8 cellular contexts compared by ENCODE assay signal in genomic region chr10:43202224-43202656, GRCh38.
DNase-seq lines count a peak whose midpoint lies in the region; ATAC-seq and TF ChIP-seq lines count a peak whose summit lies in the region.

No MANE protein-coding gene starts in this region.

- no peak overlapping the region for H2AFZ ChIP-seq in HCT116 (ENCODE audit: low read depth, low read length, poor library complexity, severe bottlenecking)

- TF ChIP-seq CTCF in GM10266 (IDR thresholded peaks at IDR 0.05; ENCODE audit: control insufficient read depth, insufficient read depth, low read depth, missing control alignments) (peak; percentile 65), HCT116 (IDR thresholded peaks at IDR 0.05 in 2 of 3, conservative IDR thresholded peaks at IDR 0.05 in 1 of 3; ENCODE audit: borderline replicate concordance in 1 of 3, insufficient read depth in 1 of 3, low read depth in 2 of 3, low read length in 2 of 3) (peak; percentile 19 to 80 (median 77); a peak in 4 of 6 replicates), spleen (IDR thresholded peaks at IDR 0.05 in 8 of 11, conservative IDR thresholded peaks at IDR 0.05 in 3 of 11) (peak in 10 of 11 experiments; percentile 36 to 84 (median 68))

- H4K20me1 ChIP-seq in HCT116 (ENCODE audit: insufficient read depth) = no peaks in the 10 kb centered on the region

- intact Hi-C loops in HCT116 (cut with micrococcal nuclease) = loop anchor here (2.0 to 10.0 kb wide), 3 partner anchors 57 to 337 kb away; no protein-coding TSS in a partner anchor
- intact Hi-C loops in spleen (cut with DNase I; ENCODE audit: low total_unique reads) = no loop called here

- peak overlapping the region; percentile 69; the same call in 1 of the 2 replicates for H3K9ac ChIP-seq in HCT116 (ENCODE audit: low read length)

- H3K27me3 ChIP-seq in HCT116 (ENCODE audit: insufficient read depth, low read length) (no peaks in the 10 kb centered on the region), spleen (replicated peaks in 1 of 7) (no peaks in the 10 kb centered on the region)

- H3K9me3 Mint-ChIP-seq in activated naive CD8-positive, alpha-beta T cell treated with anti-CD3 and anti-CD28 coated beads, Interleukin-2, amount 50 U/mL, for 24 hours = no peaks in the 10 kb centered on the region

- H3K27ac ChIP-seq in HCT116 (ENCODE audit: low read depth, low read length) (peak overlapping the region; percentile 37; the same call in 1 of the 2 replicates), spleen (peak overlapping the region in 3 of 8 donors; percentile 57 to 86 (median 68))

- RAD21 ChIA-PET in HCT116 (lab: Charles Lee; ENCODE audit: low non-redundant PET in 1 of 2, low total read pairs in 2 of 2, uncharacterized antibody in 2 of 2, unreplicated experiment in 2 of 2) = no interaction called here

- H3K36me3 Mint-ChIP-seq in activated naive CD8-positive, alpha-beta T cell treated with anti-CD3 and anti-CD28 coated beads, Interleukin-2, amount 50 U/mL, for 24 hours (ENCODE audit: low read depth) = no peaks in the 10 kb centered on the region

- no TSS peak for BruUV-seq in HCT116 (replicated peaks; lab: Mats Ljungman, UMichigan)

- H3K9me2 ChIP-seq in HCT116 (ENCODE audit: insufficient read depth) = no peaks in the 10 kb centered on the region

- POLR2A ChIA-PET in HCT116 (lab: Charles Lee) = interaction anchor here (1.0 kb wide), 1 partner anchor 9 kb away, joined by 5 read pairs; no protein-coding TSS in a partner anchor

- peak; percentile 83 for DNase-seq in GM10266 (ENCODE audit: extremely low spot score)
- peak; percentile 31 for DNase-seq in HCT116 (ENCODE audit: low read depth, low spot score)
- peak; percentile 48 for DNase-seq in NOMO-1 treated with DMSO at 0.1 percent for 48 hours (lab: John Stamatoyannopoulos, UW; ENCODE audit: unreplicated experiment)
- peak; percentile 71 for DNase-seq in activated naive CD8-positive, alpha-beta T cell treated with anti-CD3 and anti-CD28 coated beads, Interleukin-2, amount 50 U/mL, for 24 hours
- DNase-seq in spleen = peak; percentile 88
- no peak for DNase-seq in cerebellum (ENCODE audit: low spot score)
- no peak for DNase-seq in midbrain (lab: John Stamatoyannopoulos, UW)

- H3K4me1 ChIP-seq in HCT116 (ENCODE audit: control insufficient read depth in 1 of 2, insufficient read depth in 2 of 2, low read length in 2 of 2) (peaks cover 21 to 37% of the 10 kb centered on the region in 2 experiments; a peak in 3 of 4 replicates), spleen (peaks cover 0 to 43% (median 19%) of the 10 kb centered on the region in 6 donors)

- CTCF ChIA-PET in HCT116 (lab: Charles Lee) = interaction anchor here (0.5 to 4.6 kb wide), 10 partner anchors 9 to 151 kb away, joined by 3 to 40 read pairs (median 4); no protein-coding TSS in a partner anchor

- 0 to 2% (median 2%) methylated on average over 11 to 29 of the region's 29 CpGs for WGBS in spleen, 5 donors

- H3K79me2 ChIP-seq in HCT116 (ENCODE audit: insufficient read depth, low read length) = no peaks in the 10 kb centered on the region

- no peak overlapping the region for H3K27ac Mint-ChIP-seq in activated naive CD8-positive, alpha-beta T cell treated with anti-CD3 and anti-CD28 coated beads, Interleukin-2, amount 50 U/mL, for 24 hours

- H3K36me3 ChIP-seq in HCT116 (ENCODE audit: control insufficient read depth in 1 of 2, insufficient read depth in 2 of 2, low read length in 2 of 2) (peaks cover 21 to 22% of the 10 kb centered on the region in 2 experiments; a peak in 3 of 4 replicates), spleen (peaks cover 0 to 35% (median 0%) of the 10 kb centered on the region in 6 donors)

- H3K4me3 ChIP-seq in HCT116 (replicated peaks in 1 of 2; ENCODE audit: low read depth in 1 of 2, low read length in 2 of 2) (peak overlapping the region; percentile 69 to 75), iPS-18c (ENCODE audit: insufficient read depth, low read depth, low read length) (peak overlapping the region; percentile 88), spleen (peak overlapping the region; percentile 27 to 77 (median 48))

- peak; percentile 56 for ATAC-seq in HCT116
- peak; percentile 62 for ATAC-seq in activated naive CD8-positive, alpha-beta T cell treated with anti-CD3 and anti-CD28 coated beads, Interleukin-2, amount 50 U/mL, for 24 hours

- TF ChIP-seq POLR2A in HCT116 (IDR thresholded peaks at IDR 0.05; ENCODE audit: borderline replicate concordance, extremely low read depth, insufficient read depth, insufficient read length) = no peak
- TF ChIP-seq POLR2A in spleen (IDR thresholded peaks at IDR 0.05) = no peak

- peak overlapping the region; percentile 63 for H3K4me3 Mint-ChIP-seq in activated naive CD8-positive, alpha-beta T cell treated with anti-CD3 and anti-CD28 coated beads, Interleukin-2, amount 50 U/mL, for 24 hours

- peaks cover 3% of the 10 kb centered on the region for H3K4me1 Mint-ChIP-seq in activated naive CD8-positive, alpha-beta T cell treated with anti-CD3 and anti-CD28 coated beads, Interleukin-2, amount 50 U/mL, for 24 hours

- peak; percentile 29; the same call in 1 of the 2 replicates for TF ChIP-seq RAD21 in HCT116 (IDR thresholded peaks at IDR 0.05; ENCODE audit: low read depth)

- no peaks in the 10 kb centered on the region for H3K9me3 ChIP-seq in HCT116 (ENCODE audit: control insufficient read depth in 1 of 2, insufficient read depth in 1 of 2, low read depth in 1 of 2, low read length in 2 of 2)
- peaks cover 5% of the 10 kb centered on the region for H3K9me3 ChIP-seq in iPS-18c (ENCODE audit: control insufficient read depth, insufficient read depth, low read length)
- no peaks in the 10 kb centered on the region for H3K9me3 ChIP-seq in spleen

- H3K4me2 ChIP-seq in HCT116 (ENCODE audit: low read length) = peak overlapping the region; percentile 96

- H3K27me3 Mint-ChIP-seq in activated naive CD8-positive, alpha-beta T cell treated with anti-CD3 and anti-CD28 coated beads, Interleukin-2, amount 50 U/mL, for 24 hours = no peaks in the 10 kb centered on the region

TF ChIP-seq in HCT116, 20 proteins besides CTCF, POLR2A, EP300 and RAD21:
- no peak for TF ChIP-seq ATF3 (IDR thresholded peaks at IDR 0.05)
- TF ChIP-seq, protein P1, sequence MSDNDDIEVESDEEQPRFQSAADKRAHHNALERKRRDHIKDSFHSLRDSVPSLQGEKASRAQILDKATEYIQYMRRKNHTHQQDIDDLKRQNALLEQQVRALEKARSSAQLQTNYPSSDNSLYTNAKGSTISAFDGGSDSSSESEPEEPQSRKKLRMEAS (IDR thresholded peaks at IDR 0.05) = no peak

Comparison
In these comparisons a context has a peak if more than half of its experiments do, and no peak if none do; other contexts are left out.
1. DNase-seq: peak in GM10266 (single experiment), HCT116 (single experiment), NOMO-1 treated with DMSO at 0.1 percent for 48 hours (single experiment), activated naive CD8-positive, alpha-beta T cell treated with anti-CD3 and anti-CD28 coated beads, Interleukin-2, amount 50 U/mL, for 24 hours (single experiment) and spleen (single experiment); none in cerebellum (single experiment) and midbrain (single experiment).
2. Peak in every context shown above with its lines, with median percentiles within 50 percentile points of each other: CTCF ChIP-seq and H3K4me3 ChIP-seq.